ENCODE assay signal across 1 cellular context in genomic region chr19:35940839-35941238, GRCh38.
TF ChIP-seq lines count a peak whose summit lies in the region.

No MANE protein-coding gene starts in this region.

TF ChIP-seq in H1, 55 proteins besides CTCF, POLR2A, EP300 and RAD21:
- TF ChIP-seq GABPA (IDR thresholded peaks at IDR 0.05; ENCODE audit: borderline replicate concordance, insufficient read depth, low read length): no peak
- TF ChIP-seq PHF8 (conservative IDR thresholded peaks at IDR 0.05; ENCODE audit: low read depth, low read length): no peak
- TF ChIP-seq FOSL1 (IDR thresholded peaks at IDR 0.05; ENCODE audit: insufficient read depth, low read depth, low read length): no peak
